In the genomic region with DNA sequence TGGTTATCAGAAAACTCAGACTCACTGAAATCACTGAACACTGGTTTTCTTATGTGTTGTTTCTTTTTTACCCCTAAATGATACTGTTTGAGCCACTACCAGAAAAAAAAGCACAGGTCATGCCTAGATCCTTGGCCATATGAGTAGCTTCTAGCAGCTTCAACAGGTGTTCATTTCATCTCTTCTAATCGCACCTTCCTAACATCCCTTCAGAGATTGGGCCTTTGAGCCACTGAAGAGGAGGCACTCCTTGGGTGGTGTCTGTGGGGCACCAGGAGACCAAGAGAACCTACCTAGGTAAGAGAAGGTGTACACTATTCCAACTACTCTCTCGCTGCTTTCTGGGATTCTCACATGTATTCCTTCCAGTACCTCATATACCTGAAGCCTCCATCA, we compare ENCODE assay signal across 9 cellular contexts. TPM values are rescaled to one million over a fixed set of nuclear protein-coding genes. Genes with fewer than 3 reads are reported as not detected.
DNase-seq lines count a peak whose midpoint lies in the region; ATAC-seq and TF ChIP-seq lines count a peak whose summit lies in the region.
"Had no signal": no experiment of that assay in that cellular context is flagged by ENCODE, and none has a peak within 500 bp of the region (broad histone marks: within the 10 kb centered on the region; RNA-seq: fewer than 3 reads in every experiment).

No MANE protein-coding gene starts in this region.

- CTCF ChIA-PET in Panc1 (lab: Charles Lee) (no interaction called here), WTC11 (lab: Charles Lee) (interaction anchor here (1.6 kb wide), 1 partner anchor 8 kb away, joined by 4 read pairs; no protein-coding TSS in a partner anchor)

- no peaks in the 10 kb centered on the region for H3K9me3 Mint-ChIP-seq in CD4-positive, CD25-positive, alpha-beta regulatory T cell
- H3K9me3 Mint-ChIP-seq in WTC11 = no peaks in the 10 kb centered on the region

- peaks cover 9% of the 10 kb centered on the region for H3K36me3 Mint-ChIP-seq in CD4-positive, CD25-positive, alpha-beta regulatory T cell
- no peaks in the 10 kb centered on the region for H3K36me3 Mint-ChIP-seq in WTC11

- peaks cover 53% of the 10 kb centered on the region for H3K4me1 ChIP-seq in CD4-positive, CD25-positive, alpha-beta regulatory T cell (ENCODE audit: control insufficient read depth, insufficient read depth, low read length, poor library complexity, severe bottlenecking)
- H3K4me1 ChIP-seq in Panc1 (ENCODE audit: control insufficient read depth, insufficient read depth, low read length) (peaks cover 74% of the 10 kb centered on the region), rectal smooth muscle tissue (ENCODE audit: control insufficient read depth, insufficient read depth, low read length) (peaks cover 57% of the 10 kb centered on the region)

- peak overlapping the region; percentile 92 to 95 (median 94) for H3K27ac Mint-ChIP-seq in CD4-positive, CD25-positive, alpha-beta regulatory T cell
- H3K27ac Mint-ChIP-seq in WTC11 = no peak overlapping the region

- no peaks in the 10 kb centered on the region for H3K36me3 ChIP-seq in CD4-positive, CD25-positive, alpha-beta regulatory T cell (ENCODE audit: control insufficient read depth, insufficient read depth, low read length)
- H3K36me3 ChIP-seq in Panc1 (ENCODE audit: control insufficient read depth, insufficient read depth, low read length) = no peaks in the 10 kb centered on the region
- no peaks in the 10 kb centered on the region for H3K36me3 ChIP-seq in rectal smooth muscle tissue (ENCODE audit: control insufficient read depth, insufficient read depth, low read length)

- POLR2A ChIA-PET in Panc1 (lab: Charles Lee) = no interaction called here
- POLR2A ChIA-PET in WTC11 (lab: Charles Lee) = interaction anchor here (0.5 to 0.6 kb wide), 2 partner anchors 14 to 208 kb away, joined by 3 read pairs; no protein-coding TSS in a partner anchor

- peak overlapping the region; percentile 86 for H3K27ac ChIP-seq in CD4-positive, CD25-positive, alpha-beta regulatory T cell (ENCODE audit: insufficient read depth, low read length, poor library complexity, severe bottlenecking)
- H3K27ac ChIP-seq in Panc1 (ENCODE audit: low read length) = peak overlapping the region; percentile 96
- peak overlapping the region; percentile 77 for H3K27ac ChIP-seq in epithelial cell of prostate
- H3K27ac ChIP-seq in rectal smooth muscle tissue (ENCODE audit: low read depth, low read length) = peak overlapping the region; percentile 83
- H3K27ac ChIP-seq: KMS-11 had no signal

- H3K4me3 Mint-ChIP-seq in CD4-positive, CD25-positive, alpha-beta regulatory T cell = peak overlapping the region; percentile 92 to 99 (median 96)
- no peak overlapping the region for H3K4me3 Mint-ChIP-seq in WTC11

- no peak for ATAC-seq in CD4-positive, CD25-positive, alpha-beta regulatory T cell (ENCODE audit: low read depth in 2 of 2)
- ATAC-seq in Panc1 (no peak), WTC11 (no peak), HG03139 (IDR thresholded peaks at IDR 0.05; ENCODE audit: unreplicated experiment) (no peak)

- no peaks in the 10 kb centered on the region for H3K9me3 ChIP-seq in CD4-positive, CD25-positive, alpha-beta regulatory T cell (ENCODE audit: control insufficient read depth in 2 of 2, low read length in 2 of 2)
- no peaks in the 10 kb centered on the region for H3K9me3 ChIP-seq in Panc1 (ENCODE audit: control insufficient read depth, insufficient read depth, low read depth, low read length)

- H3K27me3 Mint-ChIP-seq in CD4-positive, CD25-positive, alpha-beta regulatory T cell = no peaks in the 10 kb centered on the region
- peaks cover 38% of the 10 kb centered on the region for H3K27me3 Mint-ChIP-seq in WTC11 (ENCODE audit: low read depth)

- H3K9ac ChIP-seq in rectal smooth muscle tissue (ENCODE audit: low read length) = no peak overlapping the region
- H3K9ac ChIP-seq: KMS-11 had no signal

- DNase-seq in CD4-positive, CD25-positive, alpha-beta regulatory T cell = no peak
- DNase-seq in Panc1 (ENCODE audit: low read depth, low spot score) (no peak), epithelial cell of prostate (ENCODE audit: low read depth, low spot score) (no peak), anterior cingulate cortex (lab: John Stamatoyannopoulos, UW) (no peak), GM19240 (ENCODE audit: insufficient read length, low spot score) (no peak), WTC11 (ENCODE audit: low spot score) (no peak)

- no peak for TF ChIP-seq CTCF in Panc1 (IDR thresholded peaks at IDR 0.05)
- no peak for TF ChIP-seq CTCF in WTC11 (IDR thresholded peaks at IDR 0.05)

- peak overlapping the region; percentile 90 for H3K4me3 ChIP-seq in CD4-positive, CD25-positive, alpha-beta regulatory T cell (ENCODE audit: low read depth, low read length)
- H3K4me3 ChIP-seq in Panc1 (ENCODE audit: low read depth in 2 of 2, low read length in 2 of 2) (peak overlapping the region; percentile 92 to 94), rectal smooth muscle tissue (ENCODE audit: low read length) (peak overlapping the region; percentile 55)

- in situ Hi-C loops in Panc1 (cut with HindIII; ENCODE audit: low pct_unique_long_range_greater_than_20kb, low sequenced_read_pairs) = no loop called here

- peaks cover 19 to 64% (median 49%) of the 10 kb centered on the region in 4 donors for H3K4me1 Mint-ChIP-seq in CD4-positive, CD25-positive, alpha-beta regulatory T cell
- peaks cover 53% of the 10 kb centered on the region for H3K4me1 Mint-ChIP-seq in WTC11

- no peaks in the 10 kb centered on the region for H3K27me3 ChIP-seq in CD4-positive, CD25-positive, alpha-beta regulatory T cell (ENCODE audit: control insufficient read depth, insufficient read depth, low read length)
- no peaks in the 10 kb centered on the region for H3K27me3 ChIP-seq in Panc1 (ENCODE audit: control insufficient read depth, insufficient read depth, low read length)
- H3K27me3 ChIP-seq in rectal smooth muscle tissue (ENCODE audit: control insufficient read depth, insufficient read depth, low read length) = no peaks in the 10 kb centered on the region

- intact Hi-C loops in Panc1 (cut with micrococcal nuclease; ENCODE audit: unreplicated experiment) = loop anchor here (5.0 kb wide), 1 partner anchor 99 kb away; no protein-coding TSS in a partner anchor

- BruUV-seq in Panc1 (replicated peaks; lab: Mats Ljungman, UMichigan) = no TSS peak

TF ChIP-seq in WTC11, 78 proteins besides CTCF, POLR2A, EP300 and RAD21:
- no peak for TF ChIP-seq RELA (CRISPR knock-in tag; IDR thresholded peaks at IDR 0.05; ENCODE audit: borderline replicate concordance)

RNA-seq across cellular contexts. Expression of a gene that starts 2.5 kb away (rescaled TPM):
- 24.8 TPM for total RNA-seq in CD4-positive, CD25-positive, alpha-beta regulatory T cell
- 1 to 10 TPM in 3 of 4 donors, under 1 TPM in 1; 0.95 to 3.4 (median 2.1) TPM for polyA plus RNA-seq in CD4-positive, CD25-positive, alpha-beta regulatory T cell
- total RNA-seq in Panc1 (2021; ENCODE audit: unreplicated experiment) (141 TPM), WTC11 (2021) (7.9 to 14.6 TPM (median 8.7 TPM) in 3 replicates)
- 63.2 TPM for polyA plus RNA-seq in Panc1 (2012; ENCODE audit: insufficient read length)
